ENCODE assay signal across 9 cellular contexts in genomic region chr5:58887311-58887710, GRCh38.
A peak's percentile ranks its signal among the peaks of the same experiment; 100 is the strongest.
DNase-seq lines count a peak whose midpoint lies in the region; ATAC-seq, FAIRE-seq and TF ChIP-seq lines count a peak whose summit lies in the region.
"Had no signal": no experiment of that assay in that cellular context is flagged by ENCODE, and none has a peak within 500 bp of the region (broad histone marks: within the 10 kb centered on the region; RNA-seq: fewer than 3 reads in every experiment).

No MANE protein-coding gene starts in this region.

- FAIRE-seq in A549 (lab: Jason Lieb, UNC): no peak

- peaks cover 56% of the 10 kb centered on the region for H3K4me1 ChIP-seq in A549
- peaks cover 0 to 10% of the 10 kb centered on the region in 2 donors for H3K4me1 ChIP-seq in naive thymus-derived CD4-positive, alpha-beta T cell (ENCODE audit: control insufficient read depth in 2 of 2, insufficient read depth in 2 of 2, low read length in 2 of 2)

- intact Hi-C loops in activated CD4-positive, alpha-beta T cell treated with anti-CD3 and anti-CD28 coated beads, Interleukin-2, amount 10 ng/mL, durations not matched to agents 24 days and 14 days (cut with micrococcal nuclease): loop anchor here (1.0 to 10.0 kb wide), 7 partner anchors 45 to 907 kb away; no protein-coding TSS in a partner anchor
- intact Hi-C loops in naive thymus-derived CD4-positive, alpha-beta T cell (cut with micrococcal nuclease): loop anchor here (2.0 to 5.0 kb wide), 6 partner anchors 147 to 913 kb away; no protein-coding TSS in a partner anchor

- H3K27me3 Mint-ChIP-seq in activated CD4-positive, alpha-beta T cell treated with anti-CD3 and anti-CD28 coated beads, Interleukin-2, amount 10 ng/mL, durations not matched to agents 24 days and 14 days: peaks cover 13% of the 10 kb centered on the region
- H3K27me3 Mint-ChIP-seq in T-cell: peaks cover 2 to 3% of the 10 kb centered on the region in 2 donors
- H3K27me3 Mint-ChIP-seq in naive thymus-derived CD4-positive, alpha-beta T cell: peaks cover 0 to 12% (median 0%) of the 10 kb centered on the region in 5 donors

- WGBS in A549 (ENCODE audit: missing lambda C conversion rate): 69% methylated on average over 4 of the region's 4 CpGs

- no peaks in the 10 kb centered on the region for H3K27me3 ChIP-seq in naive thymus-derived CD4-positive, alpha-beta T cell (ENCODE audit: control insufficient read depth in 2 of 2, insufficient read depth in 2 of 2, low read length in 2 of 2)

- H3K4me3 ChIP-seq in A549: no peak overlapping the region
- H3K4me3 ChIP-seq in naive thymus-derived CD4-positive, alpha-beta T cell (ENCODE audit: low read length): no peak overlapping the region
- H3K4me3 ChIP-seq: skin epidermis had no signal

- H3K27ac Mint-ChIP-seq in activated CD4-positive, alpha-beta T cell treated with anti-CD3 and anti-CD28 coated beads, Interleukin-2, amount 10 ng/mL, durations not matched to agents 24 days and 14 days: peak overlapping the region; percentile 54
- H3K27ac Mint-ChIP-seq in T-cell: peak overlapping the region; percentile 55 to 71
- H3K27ac Mint-ChIP-seq in naive thymus-derived CD4-positive, alpha-beta T cell: peak overlapping the region; percentile 13 to 84 (median 49)

- H3K27ac ChIP-seq in A549: peak overlapping the region; percentile 94 to 100
- H3K27ac ChIP-seq in naive thymus-derived CD4-positive, alpha-beta T cell (ENCODE audit: low read depth, low read length): no peak overlapping the region

- CTCF ChIA-PET in A549 (lab: Yijun Ruan, JAX): interaction anchor here (0.5 to 3.9 kb wide), 52 partner anchors 9 to 1553 kb away, joined by 3 to 58 read pairs (median 5); no protein-coding TSS in a partner anchor
- CTCF ChIA-PET in T-cell (lab: Charles Lee): interaction anchor here (0.5 to 3.1 kb wide), 27 partner anchors 10 to 496 kb away, joined by 3 to 27 read pairs (median 4); no protein-coding TSS in a partner anchor
- CTCF ChIA-PET in naive thymus-derived CD4-positive, alpha-beta T cell (lab: Charles Lee): interaction anchor here (0.6 to 3.3 kb wide), 11 partner anchors 9 to 491 kb away, joined by 3 to 33 read pairs (median 6); no protein-coding TSS in a partner anchor

- no peak for DNase-seq in activated CD4-positive, alpha-beta T cell treated with anti-CD3 and anti-CD28 coated beads, Interleukin-2, amount 10 ng/mL, durations not matched to agents 24 days and 14 days
- DNase-seq in activated CD4-positive, alpha-beta T cell treated with anti-CD3 and anti-CD28 coated beads for 4 hours: no peak
- DNase-seq in A549 (ENCODE audit: low read depth in 1 of 2, low spot score in 1 of 2): no peak
- no peak for DNase-seq in T-cell
- peak in 1 of 9 donors; percentile 1 for DNase-seq in naive thymus-derived CD4-positive, alpha-beta T cell
- DNase-seq in NCI-H146 (lab: John Stamatoyannopoulos, UW): no peak
- no peak for DNase-seq in NCI-H187 (lab: John Stamatoyannopoulos, UW)

- TF ChIP-seq EP300 in A549 (IDR thresholded peaks at IDR 0.05): no peak

- no peak for ATAC-seq in A549
- ATAC-seq in T-cell (replicated peaks in 1 of 4): peak in 2 of 4 experiments; percentile 13 to 23
- ATAC-seq in naive thymus-derived CD4-positive, alpha-beta T cell: no peak
- no peak for ATAC-seq in HG02970 (IDR thresholded peaks at IDR 0.05; ENCODE audit: low FRiP score, unreplicated experiment)

- H3K4me3 Mint-ChIP-seq in activated CD4-positive, alpha-beta T cell treated with anti-CD3 and anti-CD28 coated beads, Interleukin-2, amount 10 ng/mL, durations not matched to agents 24 days and 14 days: peak overlapping the region; percentile 13
- peak overlapping the region in 1 of 3 donors; percentile 13 for H3K4me3 Mint-ChIP-seq in T-cell
- peak overlapping the region in 8 of 10 donors; percentile 0 to 63 (median 18) for H3K4me3 Mint-ChIP-seq in naive thymus-derived CD4-positive, alpha-beta T cell

- no peaks in the 10 kb centered on the region for H3K36me3 ChIP-seq in naive thymus-derived CD4-positive, alpha-beta T cell (ENCODE audit: control insufficient read depth in 2 of 3, insufficient read depth in 3 of 3, low read length in 3 of 3)

- TF ChIP-seq POLR2A in A549 (IDR thresholded peaks at IDR 0.05; ENCODE audit: low read length): no peak

- no peaks in the 10 kb centered on the region for H3K9me3 Mint-ChIP-seq in activated CD4-positive, alpha-beta T cell treated with anti-CD3 and anti-CD28 coated beads, Interleukin-2, amount 10 ng/mL, durations not matched to agents 24 days and 14 days
- H3K9me3 Mint-ChIP-seq in T-cell: no peaks in the 10 kb centered on the region
- H3K9me3 Mint-ChIP-seq in naive thymus-derived CD4-positive, alpha-beta T cell: peaks cover 0 to 2% (median 0%) of the 10 kb centered on the region in 11 donors

- H3K9me3 ChIP-seq in A549: peaks cover 29% of the 10 kb centered on the region
- no peaks in the 10 kb centered on the region for H3K9me3 ChIP-seq in naive thymus-derived CD4-positive, alpha-beta T cell (ENCODE audit: control insufficient read depth in 2 of 3, low read length in 3 of 3)

- peak overlapping the region; percentile 90 for H3K4me2 ChIP-seq in A549

- no peak for TF ChIP-seq CTCF in A549 (IDR thresholded peaks at IDR 0.05)

- POLR2A ChIA-PET in A549 (lab: Yijun Ruan, JAX): no interaction called here
- POLR2A ChIA-PET in T-cell (lab: Charles Lee): no interaction called here
- POLR2A ChIA-PET in naive thymus-derived CD4-positive, alpha-beta T cell (lab: Charles Lee): interaction anchor here (0.7 to 0.9 kb wide), 2 partner anchors 245 to 287 kb away, joined by 3 read pairs; no protein-coding TSS in a partner anchor

- TF ChIP-seq RAD21 in A549 (conservative IDR thresholded peaks at IDR 0.05 in 1 of 2, IDR thresholded peaks at IDR 0.05 in 1 of 2): no peak

- H3K36me3 Mint-ChIP-seq in activated CD4-positive, alpha-beta T cell treated with anti-CD3 and anti-CD28 coated beads, Interleukin-2, amount 10 ng/mL, durations not matched to agents 24 days and 14 days (ENCODE audit: low read depth): no peaks in the 10 kb centered on the region
- H3K36me3 Mint-ChIP-seq in T-cell: no peaks in the 10 kb centered on the region
- no peaks in the 10 kb centered on the region for H3K36me3 Mint-ChIP-seq in naive thymus-derived CD4-positive, alpha-beta T cell

- peaks cover 32% of the 10 kb centered on the region for H3K4me1 Mint-ChIP-seq in activated CD4-positive, alpha-beta T cell treated with anti-CD3 and anti-CD28 coated beads, Interleukin-2, amount 10 ng/mL, durations not matched to agents 24 days and 14 days
- H3K4me1 Mint-ChIP-seq in T-cell: peaks cover 27 to 34% (median 28%) of the 10 kb centered on the region in 3 donors
- peaks cover 21 to 41% (median 29%) of the 10 kb centered on the region in 7 donors for H3K4me1 Mint-ChIP-seq in naive thymus-derived CD4-positive, alpha-beta T cell

TF ChIP-seq in A549, 52 proteins besides CTCF, POLR2A, EP300 and RAD21:
- TF ChIP-seq FOXS1 (CRISPR knock-in tag; IDR thresholded peaks at IDR 0.05) (no peak), ATOH8 (CRISPR knock-in tag; IDR thresholded peaks at IDR 0.05; ENCODE audit: low read depth) (peak; percentile 28; the same call in 1 of the 2 replicates)
